In genomic region chr7:70189776-70190175, GRCh38 we compare ENCODE assay signal across 24 cellular contexts.
"Had no signal": no experiment of that assay in that cellular context is flagged by ENCODE, and none has a peak within 500 bp of the region (broad histone marks: within the 10 kb centered on the region; RNA-seq: fewer than 3 reads in every experiment).

No MANE protein-coding gene starts in this region.

- H3K9me3 Mint-ChIP-seq: activated CD4-positive, alpha-beta T cell treated with anti-CD3 and anti-CD28 coated beads, Interleukin-2, amount 10 ng/mL, durations not matched to agents 7 days and 5 days; activated naive CD4-positive, alpha-beta T cell treated with anti-CD3 and anti-CD28 coated beads, Interleukin-2, amount 10 ng/mL, durations not matched to agents 7 days and 5 days; T-cell had no signal

- H3K36me3 Mint-ChIP-seq: activated CD4-positive, alpha-beta memory T cell treated with anti-CD3 and anti-CD28 coated beads for 36 hours; activated naive CD4-positive, alpha-beta T cell treated with anti-CD3 and anti-CD28 coated beads, Interleukin-2, amount 10 ng/mL, durations not matched to agents 7 days and 5 days; activated naive CD8-positive, alpha-beta T cell treated with anti-CD3 and anti-CD28 coated beads for 36 hours; T-cell had no signal

- H3K4me1 Mint-ChIP-seq: activated CD4-positive, alpha-beta T cell treated with anti-CD3 and anti-CD28 coated beads, Interleukin-2, amount 10 ng/mL, durations not matched to agents 7 days and 5 days; activated naive CD4-positive, alpha-beta T cell treated with anti-CD3 and anti-CD28 coated beads, Interleukin-2, amount 10 ng/mL, durations not matched to agents 7 days and 5 days; activated naive CD8-positive, alpha-beta T cell treated with anti-CD3 and anti-CD28 coated beads for 36 hours; activated T-helper 17 cell treated with anti-CD3 and anti-CD28 coated beads, Interleukin-2, amount 50 U/mL, for 72 hours; T-cell had no signal

- H3K4me3 ChIP-seq: body of pancreas, SK-N-MC had no signal

- H3K27me3 ChIP-seq: body of pancreas had no signal

- H3K27me3 Mint-ChIP-seq: activated CD4-positive, alpha-beta memory T cell treated with anti-CD3 and anti-CD28 coated beads for 36 hours; activated CD4-positive, alpha-beta T cell treated with anti-CD3 and anti-CD28 coated beads, Interleukin-2, amount 10 ng/mL, durations not matched to agents 7 days and 5 days; activated naive CD4-positive, alpha-beta T cell treated with anti-CD3 and anti-CD28 coated beads, Interleukin-2, amount 10 ng/mL, durations not matched to agents 7 days and 5 days; activated T-helper 17 cell treated with anti-CD3 and anti-CD28 coated beads, Interleukin-2, amount 50 U/mL, for 72 hours had no signal

- H3K4me3 Mint-ChIP-seq: activated CD4-positive, alpha-beta memory T cell treated with anti-CD3 and anti-CD28 coated beads for 36 hours; activated CD4-positive, alpha-beta T cell treated with anti-CD3 and anti-CD28 coated beads, Interleukin-2, amount 10 ng/mL, durations not matched to agents 7 days and 5 days; activated naive CD4-positive, alpha-beta T cell treated with anti-CD3 and anti-CD28 coated beads, Interleukin-2, amount 10 ng/mL, durations not matched to agents 7 days and 5 days; activated naive CD8-positive, alpha-beta T cell treated with anti-CD3 and anti-CD28 coated beads for 36 hours; activated T-helper 17 cell treated with anti-CD3 and anti-CD28 coated beads, Interleukin-2, amount 50 U/mL, for 72 hours; T-cell had no signal

- DNase-seq: activated CD4-positive, alpha-beta memory T cell treated with anti-CD3 and anti-CD28 coated beads for 36 hours; activated CD4-positive, alpha-beta T cell treated with anti-CD3 and anti-CD28 coated beads, Interleukin-2, amount 10 ng/mL, durations not matched to agents 7 days and 5 days; activated CD4-positive, CD25-positive, alpha-beta regulatory T cell; activated gamma-delta T cell; activated naive CD4-positive, alpha-beta T cell treated with anti-CD3 and anti-CD28 coated beads, Interleukin-2, amount 10 ng/mL, durations not matched to agents 7 days and 5 days; activated naive CD8-positive, alpha-beta T cell treated with anti-CD3 and anti-CD28 coated beads for 36 hours; activated T-cell treated with anti-CD3 and anti-CD28 coated beads for 4 hours; activated T-cell treated with anti-CD3 and anti-CD28 coated beads, Interleukin-2, amount 50 U/mL, for 48 hours; body of pancreas; central memory CD4-positive, alpha-beta T cell; NCI-H1048; NCI-H146; NCI-H1930; NCI-H510A treated with DMSO at 0.1 percent for 48 hours; NCI-H69; NK-92 treated with Interleukin-12 subunit alpha and Interleukin-12 subunit beta, amount 100 ng/mL, for 24 hours; OCI-M1; RPMI8226; T-cell; T-helper 2 cell; T1000 had no signal

- H3K4me1 ChIP-seq: body of pancreas had no signal

- H3K27ac Mint-ChIP-seq: activated CD4-positive, alpha-beta memory T cell treated with anti-CD3 and anti-CD28 coated beads for 36 hours; activated CD4-positive, alpha-beta T cell treated with anti-CD3 and anti-CD28 coated beads, Interleukin-2, amount 10 ng/mL, durations not matched to agents 7 days and 5 days; activated naive CD4-positive, alpha-beta T cell treated with anti-CD3 and anti-CD28 coated beads, Interleukin-2, amount 10 ng/mL, durations not matched to agents 7 days and 5 days; activated naive CD8-positive, alpha-beta T cell treated with anti-CD3 and anti-CD28 coated beads for 36 hours; activated T-helper 17 cell treated with anti-CD3 and anti-CD28 coated beads, Interleukin-2, amount 50 U/mL, for 72 hours; T-cell had no signal

- H3K27ac ChIP-seq: body of pancreas, SK-N-MC, VCaP had no signal

- H3K9me3 ChIP-seq: body of pancreas had no signal
